ENCODE assay signal across 1 cellular context in the genomic region with DNA sequence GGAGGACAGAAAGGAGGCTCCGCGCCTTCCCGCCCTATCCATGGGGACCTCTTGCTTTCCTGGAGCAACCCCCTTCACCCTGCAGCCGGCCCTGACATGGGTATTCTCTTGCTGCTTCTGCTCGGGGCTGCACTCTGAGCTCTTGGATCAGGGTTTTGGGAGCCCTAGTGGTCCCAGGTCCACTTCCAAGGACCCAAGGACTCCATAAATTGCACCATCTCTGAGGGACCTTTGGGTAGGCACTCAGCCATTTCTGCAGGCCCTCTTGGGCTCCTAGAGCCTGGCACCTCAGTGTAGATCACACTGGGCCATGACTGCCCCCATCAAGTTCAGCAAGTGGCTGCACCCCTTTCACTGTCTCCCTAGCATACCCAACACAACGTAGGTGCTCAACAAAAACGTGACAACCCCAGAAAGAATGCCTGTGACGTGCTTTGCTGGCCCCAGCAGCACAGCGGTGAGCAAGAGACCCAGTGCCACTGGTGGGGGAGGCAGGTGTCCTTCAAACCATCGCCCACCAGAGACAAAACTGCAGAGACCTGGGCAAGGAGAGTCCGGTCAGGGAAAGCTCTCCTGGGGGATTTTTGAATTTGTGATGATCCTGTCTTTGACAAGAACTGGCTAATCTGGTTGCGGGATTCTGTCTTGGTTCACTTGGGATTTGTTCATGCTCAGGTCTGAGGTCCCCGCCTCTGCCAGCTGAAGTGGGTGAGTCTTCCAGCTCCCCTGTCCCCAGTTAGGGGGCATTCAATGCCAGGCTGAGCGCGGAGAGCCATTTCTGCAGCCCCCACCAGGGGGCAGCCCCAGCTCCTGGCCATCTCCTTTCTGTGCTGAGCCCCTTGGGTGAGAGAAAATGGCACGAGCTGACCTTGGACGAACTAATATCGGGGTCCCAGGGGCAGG.
TF ChIP-seq lines count a peak whose summit lies in the region.

No MANE protein-coding gene starts in this region.

TF ChIP-seq in H1, 55 proteins besides CTCF, POLR2A, EP300 and RAD21 (continued from another document):
- TF ChIP-seq, protein P1, sequence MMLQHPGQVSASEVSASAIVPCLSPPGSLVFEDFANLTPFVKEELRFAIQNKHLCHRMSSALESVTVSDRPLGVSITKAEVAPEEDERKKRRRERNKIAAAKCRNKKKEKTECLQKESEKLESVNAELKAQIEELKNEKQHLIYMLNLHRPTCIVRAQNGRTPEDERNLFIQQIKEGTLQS (IDR thresholded peaks at IDR 0.05; ENCODE audit: insufficient read depth, low read depth, low read length) = no peak
